In genomic region chr15:101641134-101641764, GRCh38 we compare ENCODE assay signal across 8 cellular contexts. TPM values are rescaled to one million over a fixed set of nuclear protein-coding genes. Genes with fewer than 3 reads are reported as not detected.
A peak's percentile ranks its signal among the peaks of the same experiment; 100 is the strongest.
DNase-seq lines count a peak whose midpoint lies in the region; ATAC-seq and TF ChIP-seq lines count a peak whose summit lies in the region.

No MANE protein-coding gene starts in this region.

- no peak overlapping the region for H2AFZ ChIP-seq in smooth muscle cell (ENCODE audit: low read depth)

- ATAC-seq in GM21526 (IDR thresholded peaks at IDR 0.05; ENCODE audit: low FRiP score, unreplicated experiment) (peak; percentile 64), body of pancreas (peak; percentile 58), HG03460 (IDR thresholded peaks at IDR 0.05; ENCODE audit: unreplicated experiment) (no peak)

- H3K9ac ChIP-seq in smooth muscle cell (ENCODE audit: low read depth): no peak overlapping the region

- H3K4me2 ChIP-seq in smooth muscle cell: no peak overlapping the region

- H3K27ac ChIP-seq in body of pancreas (peak overlapping the region in 1 of 4 donors; percentile 35), iPS DF 6.9 (ENCODE audit: low read length) (no peak overlapping the region), smooth muscle cell (ENCODE audit: low read depth) (peak overlapping the region; percentile 35)

- H3K36me3 ChIP-seq in body of pancreas (replicated peaks in 1 of 2; ENCODE audit: insufficient read depth in 1 of 2, low read depth in 2 of 2) (peaks cover 7 to 24% of the 10 kb centered on the region in 2 donors), iPS DF 6.9 (ENCODE audit: control insufficient read depth, insufficient read depth, low read length) (peaks cover 4% of the 10 kb centered on the region), smooth muscle cell (ENCODE audit: low read depth) (peaks cover 21% of the 10 kb centered on the region)

- no peak for TF ChIP-seq POLR2A in NB4 (IDR thresholded peaks at IDR 0.05; ENCODE audit: extremely low read depth, insufficient read length)
- TF ChIP-seq POLR2A in body of pancreas (IDR thresholded peaks at IDR 0.05): no peak

- H3K9me3 ChIP-seq in body of pancreas (no peaks in the 10 kb centered on the region), iPS DF 6.9 (ENCODE audit: control insufficient read depth, insufficient read depth, low read length) (no peaks in the 10 kb centered on the region), smooth muscle cell (replicated peaks; ENCODE audit: low read depth) (no peaks in the 10 kb centered on the region)

- TF ChIP-seq CTCF in NB4 (IDR thresholded peaks at IDR 0.05; ENCODE audit: low read depth, low read length) (peak; percentile 87), body of pancreas (IDR thresholded peaks at IDR 0.05) (peak; percentile 78 to 92 (median 86)), smooth muscle cell (IDR thresholded peaks at IDR 0.05; ENCODE audit: borderline replicate concordance, insufficient read depth, poor library complexity, severe bottlenecking) (peak; percentile 93)

- H3K27me3 ChIP-seq in body of pancreas (no peaks in the 10 kb centered on the region), iPS DF 6.9 (ENCODE audit: control insufficient read depth, insufficient read depth, low read length) (no peaks in the 10 kb centered on the region), smooth muscle cell (ENCODE audit: low read depth) (no peaks in the 10 kb centered on the region)

- peaks cover 16% of the 10 kb centered on the region for H3F3A ChIP-seq in smooth muscle cell (ENCODE audit: low read depth)

- H3K4me3 ChIP-seq in NB4 (ENCODE audit: low read depth, low read length) (no peak overlapping the region), body of pancreas (no peak overlapping the region), iPS DF 6.9 (ENCODE audit: low read length) (no peak overlapping the region), smooth muscle cell (no peak overlapping the region)

- H3K4me1 ChIP-seq in body of pancreas (no peaks in the 10 kb centered on the region), iPS DF 6.9 (ENCODE audit: control insufficient read depth, insufficient read depth, low read length) (no peaks in the 10 kb centered on the region), smooth muscle cell (ENCODE audit: low read depth) (no peaks in the 10 kb centered on the region)

- H4K20me1 ChIP-seq in smooth muscle cell (ENCODE audit: low read depth): peaks cover 8% of the 10 kb centered on the region

- intact Hi-C loops in body of pancreas (cut with DNase I): loop anchor here (5.0 kb wide), 1 partner anchor 339 kb away; no protein-coding TSS in a partner anchor

- DNase-seq in COLO668 (lab: John Stamatoyannopoulos, UW; ENCODE audit: unreplicated experiment) (peak; percentile 55), NB4 (ENCODE audit: low read depth) (peak; percentile 85), UCSD-AML1 (lab: John Stamatoyannopoulos, UW; ENCODE audit: unreplicated experiment) (peak; percentile 63), body of pancreas (peak; percentile 63 to 83 (median 75)), iPS DF 6.9 (ENCODE audit: low read depth, low spot score) (peak; percentile 54), smooth muscle cell (lab: John Stamatoyannopoulos, UW; ENCODE audit: unreplicated experiment) (peak; percentile 13)

- H3K79me2 ChIP-seq in smooth muscle cell (ENCODE audit: low read depth): no peaks in the 10 kb centered on the region

- WGBS in body of pancreas, 2 donors: 19 to 20% methylated on average over 7 of the region's 7 CpGs
- no CpG with 5 or more reads among the region's 7 CpGs for WGBS in iPS DF 6.9 (ENCODE audit: insufficient coverage, insufficient read length)
- 25% methylated on average over 7 of the region's 7 CpGs for WGBS in smooth muscle cell (ENCODE audit: low lambda C conversion rate)

RNA-seq across cellular contexts. Expression of gene TM2D3, which starts 10.9 kb away (rescaled TPM):
- total RNA-seq in body of pancreas (10 to 100 TPM; 28.3 to 30.9 TPM), smooth muscle cell (56.9 and 60.3 TPM in 2 replicates)
- 43.6 and 47.2 TPM in 2 replicates for polyA plus RNA-seq in smooth muscle cell

Comparison
In these comparisons a context has a peak if more than half of its experiments do, and no peak if none do; other contexts are left out.
1. DNase-seq: peak in every context shown above with its lines; median percentile 85 in NB4; 75 in body of pancreas; 63 in UCSD-AML1; 55 in COLO668; 54 in iPS DF 6.9; 13 in smooth muscle cell.